ENCODE assay signal across 12 cellular contexts in genomic region chr15:99845009-99845408, GRCh38.
DNase-seq lines count a peak whose midpoint lies in the region; ATAC-seq, FAIRE-seq and TF ChIP-seq lines count a peak whose summit lies in the region.
"Had no signal": no experiment of that assay in that cellular context is flagged by ENCODE, and none has a peak within 500 bp of the region (broad histone marks: within the 10 kb centered on the region; RNA-seq: fewer than 3 reads in every experiment).

No MANE protein-coding gene starts in this region.

- no peaks in the 10 kb centered on the region for H3K9me3 ChIP-seq in HepG2 (ENCODE audit: low read length)
- no peaks in the 10 kb centered on the region for H3K9me3 ChIP-seq in thyroid gland
- H3K9me3 ChIP-seq: sigmoid colon had no signal

- intact Hi-C loops in HepG2 (cut with micrococcal nuclease; ENCODE audit: unreplicated experiment): no loop called here
- intact Hi-C loops in thyroid gland (cut with DNase I): no loop called here

- H3K4me2 ChIP-seq in HepG2 (ENCODE audit: low read depth, low read length): no peak overlapping the region

- POLR2A ChIA-PET in HepG2 (lab: Yijun Ruan, JAX): no interaction called here

- no peak overlapping the region for H3K9ac ChIP-seq in HepG2 (ENCODE audit: insufficient read depth, low read depth, low read length)

- H3K9me3 Mint-ChIP-seq in activated naive CD8-positive, alpha-beta T cell treated with anti-CD3 and anti-CD28 coated beads for 36 hours: peaks cover 19% of the 10 kb centered on the region
- H3K9me3 Mint-ChIP-seq: CD4-positive, alpha-beta T cell had no signal

- TF ChIP-seq RAD21 in HepG2 (CRISPR knock-in tag; IDR thresholded peaks at IDR 0.05): no peak

- H3K79me2 ChIP-seq in HepG2 (ENCODE audit: insufficient read depth, low read length): no peaks in the 10 kb centered on the region

- no peak overlapping the region for H3K4me3 ChIP-seq in AG10803 (ENCODE audit: low read length)
- no peak overlapping the region for H3K4me3 ChIP-seq in HepG2 (replicated peaks in 1 of 3; ENCODE audit: insufficient read depth in 1 of 3, low read depth in 2 of 3, low read length in 3 of 3)
- no peak overlapping the region for H3K4me3 ChIP-seq in thyroid gland (replicated peaks in 1 of 3)
- H3K4me3 ChIP-seq: sigmoid colon had no signal

- ATAC-seq in GM18858 (IDR thresholded peaks at IDR 0.05; ENCODE audit: unreplicated experiment) (peak; percentile 67), HG02938 (IDR thresholded peaks at IDR 0.05; ENCODE audit: unreplicated experiment) (peak; percentile 77), HepG2 (no peak)

- no peak overlapping the region for H3K27ac ChIP-seq in HepG2 (ENCODE audit: extremely low read length, insufficient read depth, low read length)
- H3K27ac ChIP-seq in thyroid gland: no peak overlapping the region
- H3K27ac ChIP-seq: sigmoid colon had no signal

- H3K27ac Mint-ChIP-seq in activated naive CD8-positive, alpha-beta T cell treated with anti-CD3 and anti-CD28 coated beads for 36 hours: peak overlapping the region; percentile 89
- H3K27ac Mint-ChIP-seq: CD4-positive, alpha-beta T cell had no signal

- DNase-seq in AG10803 (ENCODE audit: low read depth) (peak; percentile 0), nucleus accumbens (lab: John Stamatoyannopoulos, UW) (no peak), HepG2 (ENCODE audit: low spot score) (no peak), thyroid gland (no peak)
- peak; percentile 38 for DNase-seq in activated naive CD8-positive, alpha-beta T cell treated with anti-CD3 and anti-CD28 coated beads for 36 hours
- no peak for DNase-seq in stimulated activated CD4-positive, alpha-beta T cell treated with anti-CD3 and anti-CD28 coated beads, Interleukin-2, amount 100 ng/mL, for 48 hours
- DNase-seq: CD4-positive, alpha-beta T cell; NCI-H524 treated with DMSO at 0.1 percent for 48 hours; sigmoid colon; stimulated activated CD8-positive, alpha-beta memory T cell treated with anti-CD3 and anti-CD28 coated beads, Interleukin-4, amount 100 ng/mL, for 48 hours had no signal

- H4K20me1 ChIP-seq in HepG2 (ENCODE audit: insufficient read depth, low read length): no peaks in the 10 kb centered on the region

- CTCF ChIA-PET in HepG2 (lab: Yijun Ruan, JAX; ENCODE audit: low intra/inter-chr PET ratio, low total read pairs): no interaction called here

- no TSS peak for BruUV-seq in HepG2 (replicated peaks; lab: Mats Ljungman, UMichigan)

- peaks cover 61% of the 10 kb centered on the region for H3K36me3 Mint-ChIP-seq in activated naive CD8-positive, alpha-beta T cell treated with anti-CD3 and anti-CD28 coated beads for 36 hours

- H3K4me1 ChIP-seq in HepG2 (ENCODE audit: insufficient read depth, low read length) (no peaks in the 10 kb centered on the region), thyroid gland (no peaks in the 10 kb centered on the region)
- H3K4me1 ChIP-seq: sigmoid colon had no signal

- in situ Hi-C loops in HepG2 (cut with HindIII; ENCODE audit: extremely low pct_ligation_motif_present, low pct_unique_long_range_greater_than_20kb): no loop called here

- no peak for TF ChIP-seq POLR2A in HepG2 (IDR thresholded peaks at IDR 0.05; ENCODE audit: insufficient read depth in 1 of 2, low read depth in 2 of 2, low read length in 2 of 2)
- TF ChIP-seq POLR2A in thyroid gland (IDR thresholded peaks at IDR 0.05): no peak

- H3K36me3 ChIP-seq in HepG2 (replicated peaks in 1 of 2; ENCODE audit: control insufficient read depth in 1 of 2, insufficient read depth in 2 of 2, low read length in 2 of 2) (no peaks in the 10 kb centered on the region), thyroid gland (no peaks in the 10 kb centered on the region)
- H3K36me3 ChIP-seq: sigmoid colon had no signal

- TF ChIP-seq EP300 in HepG2 (IDR thresholded peaks at IDR 0.05; ENCODE audit: low read depth in 2 of 2, low read length in 2 of 2) (no peak), HepG2 (CRISPR knock-in tag; IDR thresholded peaks at IDR 0.05; ENCODE audit: borderline replicate concordance) (no peak)

- H3K4me1 Mint-ChIP-seq in activated naive CD8-positive, alpha-beta T cell treated with anti-CD3 and anti-CD28 coated beads for 36 hours: peaks cover 53% of the 10 kb centered on the region

- H3K27me3 Mint-ChIP-seq in activated naive CD8-positive, alpha-beta T cell treated with anti-CD3 and anti-CD28 coated beads for 36 hours: no peaks in the 10 kb centered on the region
- H3K27me3 Mint-ChIP-seq: CD4-positive, alpha-beta T cell had no signal

- no peak for TF ChIP-seq CTCF in AG10803 (conservative IDR thresholded peaks at IDR 0.05; ENCODE audit: low read length)
- TF ChIP-seq CTCF in HepG2 (CRISPR knock-in tag; IDR thresholded peaks at IDR 0.05): no peak
- no peak for TF ChIP-seq CTCF in thyroid gland (IDR thresholded peaks at IDR 0.05)

- FAIRE-seq in HepG2 (lab: Jason Lieb, UNC): no peak

- H2AFZ ChIP-seq in HepG2 (ENCODE audit: low read length): no peak overlapping the region

- WGBS in HepG2 (ENCODE audit: low lambda C conversion rate): 90% methylated on average over 3 of the region's 3 CpGs
- 77 to 79% methylated on average over 3 of the region's 3 CpGs for WGBS in thyroid gland, 2 donors

- H3K27me3 ChIP-seq in HepG2 (ENCODE audit: control insufficient read depth in 1 of 2, insufficient read depth in 2 of 2, low read length in 2 of 2) (no peaks in the 10 kb centered on the region), thyroid gland (no peaks in the 10 kb centered on the region)
- H3K27me3 ChIP-seq: sigmoid colon had no signal

- H3K4me3 Mint-ChIP-seq in activated naive CD8-positive, alpha-beta T cell treated with anti-CD3 and anti-CD28 coated beads for 36 hours: peak overlapping the region; percentile 44
- H3K4me3 Mint-ChIP-seq: CD4-positive, alpha-beta T cell had no signal

TF ChIP-seq in HepG2, 621 proteins besides CTCF, POLR2A, EP300 and RAD21:
- TF ChIP-seq HDAC1 (CRISPR knock-in tag; IDR thresholded peaks at IDR 0.05) (no peak), ZNF777 (CRISPR knock-in tag; IDR thresholded peaks at IDR 0.05) (no peak), ZNF609 (CRISPR knock-in tag; IDR thresholded peaks at IDR 0.05; ENCODE audit: borderline replicate concordance) (no peak)

Comparison
In these comparisons a context has a peak if more than half of its experiments do, and no peak if none do; other contexts are left out.
1. DNase-seq: peak in AG10803 (single experiment) and activated naive CD8-positive, alpha-beta T cell treated with anti-CD3 and anti-CD28 coated beads for 36 hours (single experiment); none in nucleus accumbens (0 of 56), HepG2 (single experiment), stimulated activated CD4-positive, alpha-beta T cell treated with anti-CD3 and anti-CD28 coated beads, Interleukin-2, amount 100 ng/mL, for 48 hours (0 of 2) and thyroid gland (0 of 2).